ENCODE assay signal across 40 cellular contexts in the genomic region with DNA sequence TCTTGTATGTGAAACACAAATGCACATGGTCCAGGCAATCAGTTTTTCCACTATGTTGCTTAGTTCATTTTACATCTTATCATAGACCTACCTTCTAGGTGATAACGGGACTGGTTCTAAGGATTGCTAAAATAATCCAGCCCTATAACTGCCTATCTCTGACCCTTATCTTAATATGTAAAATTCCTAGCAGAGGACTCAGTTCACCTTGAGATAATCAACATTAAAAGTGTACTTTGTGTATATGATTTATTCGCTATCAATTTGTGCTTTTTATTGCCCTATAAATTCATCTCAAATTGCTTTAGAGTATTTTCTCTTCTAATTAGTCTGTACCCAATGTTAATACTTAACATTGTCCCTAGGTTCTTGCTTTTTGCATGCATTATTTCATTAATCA.
"Had no signal": no experiment of that assay in that cellular context is flagged by ENCODE, and none has a peak within 500 bp of the region (broad histone marks: within the 10 kb centered on the region; RNA-seq: fewer than 3 reads in every experiment).

No MANE protein-coding gene starts in this region.

- DNase-seq: activated effector memory CD4-positive, alpha-beta T cell treated with anti-CD3 and anti-CD28 coated beads, Interleukin-2, amount 50 U/mL, for 16 hours; activated effector memory CD4-positive, alpha-beta T cell treated with Interleukin-2 at 50 U/mL for 16 hours; activated gamma-delta T cell; activated gamma-delta T cell treated with Interleukin-2 at 50 U/mL for 16 hours; activated naive CD4-positive, alpha-beta T cell; activated naive CD4-positive, alpha-beta T cell treated with anti-CD3 and anti-CD28 coated beads for 36 hours; activated naive CD4-positive, alpha-beta T cell treated with anti-CD3 and anti-CD28 coated beads, Interleukin-2, amount 10 ng/mL, durations not matched to agents 7 days and 5 days; activated naive CD4-positive, alpha-beta T cell treated with anti-CD3 and anti-CD28 coated beads, Interleukin-2, amount 50 U/mL, for 16 hours; activated naive CD4-positive, alpha-beta T cell treated with Interleukin-2 at 50 U/mL for 16 hours; activated naive CD8-positive, alpha-beta T cell treated with anti-CD3 and anti-CD28 coated beads for 36 hours; activated naive CD8-positive, alpha-beta T cell treated with anti-CD3 and anti-CD28 coated beads, Interleukin-2, amount 10 ng/mL, durations not matched to agents 7 days and 5 days; activated naive CD8-positive, alpha-beta T cell treated with anti-CD3 and anti-CD28 coated beads, Interleukin-2, amount 50 U/mL, for 24 hours; activated T-cell treated with anti-CD3 and anti-CD28 coated beads for 4 hours; activated T-cell treated with anti-CD3 and anti-CD28 coated beads, Interleukin-2, amount 50 U/mL, for 1 hour; activated T-cell treated with anti-CD3 and anti-CD28 coated beads, Interleukin-2, amount 50 U/mL, for 24 hours; activated T-cell treated with anti-CD3 and anti-CD28 coated beads, Interleukin-2, amount 50 U/mL, for 4 hours; activated T-cell treated with anti-CD3 and anti-CD28 coated beads, Interleukin-2, amount 50 U/mL, for 48 hours; activated T-cell treated with anti-CD3 and anti-CD28 coated beads, Interleukin-2, amount 50 U/mL, for 72 hours; amniotic stem cell; amygdala; anterior cingulate cortex; aorta; body of pancreas; brain microvascular endothelial cell; caudate nucleus; central memory CD4-positive, alpha-beta T cell; cerebellar nuclear complex had no signal

- H3K4me1 Mint-ChIP-seq: activated naive CD4-positive, alpha-beta T cell treated with anti-CD3 and anti-CD28 coated beads, Interleukin-2, amount 10 ng/mL, durations not matched to agents 7 days and 5 days; activated naive CD4-positive, alpha-beta T cell treated with anti-CD3 and anti-CD28 coated beads, Interleukin-2, amount 50 U/mL, for 24 hours; activated naive CD8-positive, alpha-beta T cell treated with anti-CD3 and anti-CD28 coated beads for 36 hours; activated naive CD8-positive, alpha-beta T cell treated with anti-CD3 and anti-CD28 coated beads, Interleukin-2, amount 10 ng/mL, durations not matched to agents 7 days and 5 days; activated naive CD8-positive, alpha-beta T cell treated with anti-CD3 and anti-CD28 coated beads, Interleukin-2, amount 50 U/mL, for 24 hours; activated T-helper 17 cell treated with anti-CD3 and anti-CD28 coated beads, Interleukin-2, amount 50 U/mL, for 72 hours; brain; central memory CD8-positive, alpha-beta T cell had no signal

- ATAC-seq: activated naive CD4-positive, alpha-beta T cell treated with anti-CD3 and anti-CD28 coated beads, Interleukin-2, amount 50 U/mL, for 72 hours; activated naive CD8-positive, alpha-beta T cell treated with anti-CD3 and anti-CD28 coated beads, Interleukin-2, amount 50 U/mL, for 24 hours; activated T-cell treated with anti-CD3 and anti-CD28 coated beads, Interleukin-2, amount 50 U/mL, for 4 hours; activated T-cell treated with anti-CD3 and anti-CD28 coated beads, Interleukin-2, amount 50 U/mL, for 72 hours; activated T-helper 17 cell treated with anti-CD3 and anti-CD28 coated beads, Interleukin-2, amount 50 U/mL, for 72 hours; body of pancreas had no signal

- H3K4me3 ChIP-seq: adrenal gland, ascending aorta, body of pancreas, cardiac muscle cell had no signal

- H3K27ac Mint-ChIP-seq: activated naive CD4-positive, alpha-beta T cell treated with anti-CD3 and anti-CD28 coated beads for 36 hours; activated naive CD4-positive, alpha-beta T cell treated with anti-CD3 and anti-CD28 coated beads, Interleukin-2, amount 10 ng/mL, durations not matched to agents 7 days and 5 days; activated naive CD4-positive, alpha-beta T cell treated with anti-CD3 and anti-CD28 coated beads, Interleukin-2, amount 50 U/mL, for 24 hours; activated naive CD4-positive, alpha-beta T cell treated with anti-CD3 and anti-CD28 coated beads, Interleukin-2, amount 50 U/mL, for 72 hours; activated naive CD8-positive, alpha-beta T cell; activated naive CD8-positive, alpha-beta T cell treated with anti-CD3 and anti-CD28 coated beads for 36 hours; activated naive CD8-positive, alpha-beta T cell treated with anti-CD3 and anti-CD28 coated beads, Interleukin-2, amount 10 ng/mL, durations not matched to agents 7 days and 5 days; activated naive CD8-positive, alpha-beta T cell treated with anti-CD3 and anti-CD28 coated beads, Interleukin-2, amount 50 U/mL, for 24 hours; activated T-cell treated with anti-CD3 and anti-CD28 coated beads, Interleukin-2, amount 50 U/mL, for 24 hours; activated T-cell treated with anti-CD3 and anti-CD28 coated beads, Interleukin-2, amount 50 U/mL, for 72 hours; activated T-helper 1 cell treated with anti-CD3 and anti-CD28 coated beads, Interleukin-12 subunit alpha, Interleukin-12 subunit beta, Interleukin-2, Interleukin-4 antibody, amounts not matched to agents 30 ng/mL and 10 ng/mL and 1 ng/mL, durations not matched to agents 14 hours and 24 hours and 36 hours; activated T-helper 17 cell treated with anti-CD3 and anti-CD28 coated beads, Interleukin-2, amount 50 U/mL, for 72 hours; activated T-helper 2 cell treated with anti-CD3 and anti-CD28 coated beads, Interferon-gamma antibody, Interleukin-2, Interleukin-4, amounts not matched to agents 10 μg/mL and 5 μg/mL and 100 μg/mL, durations not matched to agents 14 hours and 24 hours and 36 hours; brain had no signal

- H3K36me3 Mint-ChIP-seq: activated naive CD4-positive, alpha-beta T cell treated with anti-CD3 and anti-CD28 coated beads, Interleukin-2, amount 10 ng/mL, durations not matched to agents 7 days and 5 days; activated naive CD4-positive, alpha-beta T cell treated with anti-CD3 and anti-CD28 coated beads, Interleukin-2, amount 50 U/mL, for 24 hours; activated naive CD4-positive, alpha-beta T cell treated with anti-CD3 and anti-CD28 coated beads, Interleukin-2, amount 50 U/mL, for 72 hours; activated naive CD8-positive, alpha-beta T cell; activated naive CD8-positive, alpha-beta T cell treated with anti-CD3 and anti-CD28 coated beads for 36 hours; activated naive CD8-positive, alpha-beta T cell treated with anti-CD3 and anti-CD28 coated beads, Interleukin-2, amount 10 ng/mL, durations not matched to agents 7 days and 5 days had no signal

- H3K27ac ChIP-seq: adrenal gland, ascending aorta, body of pancreas, brain microvascular endothelial cell, cardiac muscle cell had no signal

- H3K9me3 ChIP-seq: adrenal gland had no signal

- H3K27me3 ChIP-seq: adrenal gland, ascending aorta, body of pancreas, brain microvascular endothelial cell, cardiac muscle cell had no signal

- FAIRE-seq: astrocyte, bronchial epithelial cell had no signal

- H3K27me3 Mint-ChIP-seq: activated naive CD4-positive, alpha-beta T cell treated with anti-CD3 and anti-CD28 coated beads, Interleukin-2, amount 10 ng/mL, durations not matched to agents 7 days and 5 days; activated naive CD4-positive, alpha-beta T cell treated with anti-CD3 and anti-CD28 coated beads, Interleukin-2, amount 50 U/mL, for 24 hours; activated naive CD8-positive, alpha-beta T cell; activated naive CD8-positive, alpha-beta T cell treated with anti-CD3 and anti-CD28 coated beads for 36 hours; activated naive CD8-positive, alpha-beta T cell treated with anti-CD3 and anti-CD28 coated beads, Interleukin-2, amount 10 ng/mL, durations not matched to agents 7 days and 5 days; activated naive CD8-positive, alpha-beta T cell treated with anti-CD3 and anti-CD28 coated beads, Interleukin-2, amount 50 U/mL, for 24 hours; activated T-cell treated with anti-CD3 and anti-CD28 coated beads, Interleukin-2, amount 50 U/mL, for 24 hours; activated T-helper 17 cell treated with anti-CD3 and anti-CD28 coated beads, Interleukin-2, amount 50 U/mL, for 72 hours; brain; central memory CD8-positive, alpha-beta T cell had no signal

- H3K4me1 ChIP-seq: ascending aorta, body of pancreas had no signal

- H3K4me3 Mint-ChIP-seq: activated naive CD4-positive, alpha-beta T cell treated with anti-CD3 and anti-CD28 coated beads for 36 hours; activated naive CD4-positive, alpha-beta T cell treated with anti-CD3 and anti-CD28 coated beads, Interleukin-2, amount 10 ng/mL, durations not matched to agents 7 days and 5 days; activated naive CD4-positive, alpha-beta T cell treated with anti-CD3 and anti-CD28 coated beads, Interleukin-2, amount 50 U/mL, for 24 hours; activated naive CD8-positive, alpha-beta T cell; activated naive CD8-positive, alpha-beta T cell treated with anti-CD3 and anti-CD28 coated beads for 36 hours; activated naive CD8-positive, alpha-beta T cell treated with anti-CD3 and anti-CD28 coated beads, Interleukin-2, amount 10 ng/mL, durations not matched to agents 7 days and 5 days; activated naive CD8-positive, alpha-beta T cell treated with anti-CD3 and anti-CD28 coated beads, Interleukin-2, amount 50 U/mL, for 24 hours; activated T-cell treated with anti-CD3 and anti-CD28 coated beads, Interleukin-2, amount 50 U/mL, for 24 hours; activated T-cell treated with anti-CD3 and anti-CD28 coated beads, Interleukin-2, amount 50 U/mL, for 4 hours; activated T-cell treated with anti-CD3 and anti-CD28 coated beads, Interleukin-2, amount 50 U/mL, for 72 hours; activated T-helper 1 cell treated with anti-CD3 and anti-CD28 coated beads, Interleukin-12 subunit alpha, Interleukin-12 subunit beta, Interleukin-2, Interleukin-4 antibody, amounts not matched to agents 30 ng/mL and 10 ng/mL and 1 ng/mL, durations not matched to agents 14 hours and 24 hours and 36 hours; activated T-helper 17 cell treated with anti-CD3 and anti-CD28 coated beads, Interleukin-2, amount 50 U/mL, for 72 hours; brain; central memory CD8-positive, alpha-beta T cell had no signal

- H3K36me3 ChIP-seq: adrenal gland, ascending aorta, brain microvascular endothelial cell, cardiac muscle cell had no signal

- H3K9me3 Mint-ChIP-seq: activated naive CD8-positive, alpha-beta T cell treated with anti-CD3 and anti-CD28 coated beads, Interleukin-2, amount 10 ng/mL, durations not matched to agents 7 days and 5 days; activated T-helper 1 cell treated with anti-CD3 and anti-CD28 coated beads, Interleukin-12 subunit alpha, Interleukin-12 subunit beta, Interleukin-2, Interleukin-4 antibody, amounts not matched to agents 30 ng/mL and 10 ng/mL and 1 ng/mL, durations not matched to agents 14 hours and 24 hours and 36 hours had no signal
